ENCODE assay signal across 31 cellular contexts in the genomic region with DNA sequence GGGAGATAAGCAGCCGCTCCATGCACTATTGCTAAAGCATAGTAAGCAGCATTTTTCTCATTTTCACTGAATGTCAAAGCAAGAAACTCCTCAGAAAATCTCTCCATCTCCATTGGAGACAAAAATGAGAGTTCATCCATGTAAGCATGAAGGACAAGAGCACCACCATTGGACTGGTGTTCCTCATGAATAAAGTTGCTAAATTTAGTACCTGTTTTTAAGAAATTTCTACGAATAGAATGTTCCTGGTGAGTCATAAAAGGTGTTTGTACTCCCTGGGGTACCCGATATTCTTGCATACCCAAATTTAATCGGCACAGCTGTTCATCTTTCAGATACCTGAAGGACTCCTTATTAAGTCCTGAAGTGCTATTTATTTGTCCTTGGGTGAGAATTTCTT.
"Had no signal": no experiment of that assay in that cellular context is flagged by ENCODE, and none has a peak within 500 bp of the region (broad histone marks: within the 10 kb centered on the region; RNA-seq: fewer than 3 reads in every experiment).

No MANE protein-coding gene starts in this region.

- H3K9me3 ChIP-seq: esophagus squamous epithelium, pancreas, psoas muscle, sigmoid colon, thoracic aorta had no signal

- H3K4me3 ChIP-seq: esophagus squamous epithelium, pancreas, psoas muscle, sigmoid colon, thoracic aorta had no signal

- H3K4me3 Mint-ChIP-seq: activated naive CD8-positive, alpha-beta T cell treated with anti-CD3 and anti-CD28 coated beads, Interleukin-2, amount 10 ng/mL, durations not matched to agents 7 days and 5 days; activated T-cell treated with anti-CD3 and anti-CD28 coated beads, Interleukin-2, amount 50 U/mL, for 72 hours; dendritic cell treated with granulocyte-macrophage colony-stimulating factor and Interleukin-4, amounts not matched to agents 40 ng/mL and 50 ng/mL, for 4 days; endodermal cell; stimulated activated effector memory CD8-positive, alpha-beta T cell treated with anti-CD3 and anti-CD28 coated beads, Interleukin-12 subunit alpha, Interleukin-12 subunit beta, amount 100 ng/mL, for 72 hours; stimulated activated naive CD8-positive, alpha-beta T cell treated with anti-CD3 and anti-CD28 coated beads, Interleukin-15, Interleukin-2, amounts not matched to agents 100 ng/mL and 50 ng/mL, for 24 hours had no signal

- FAIRE-seq: astrocyte, keratinocyte, small intestine, urothelium cell line had no signal

- H3K27me3 ChIP-seq: brain microvascular endothelial cell, esophagus squamous epithelium, pancreas, sigmoid colon had no signal

- H3K27me3 Mint-ChIP-seq: activated naive CD8-positive, alpha-beta T cell treated with anti-CD3 and anti-CD28 coated beads, Interleukin-2, amount 10 ng/mL, durations not matched to agents 7 days and 5 days; dendritic cell treated with granulocyte-macrophage colony-stimulating factor and Interleukin-4, amounts not matched to agents 40 ng/mL and 50 ng/mL, for 4 days; stimulated activated naive CD8-positive, alpha-beta T cell treated with anti-CD3 and anti-CD28 coated beads, Interleukin-15, Interleukin-2, amounts not matched to agents 100 ng/mL and 50 ng/mL, for 24 hours had no signal

- H3K27ac ChIP-seq: brain microvascular endothelial cell, epithelial cell of prostate, esophagus squamous epithelium, pancreas, psoas muscle, sigmoid colon, thoracic aorta had no signal

- H3K27ac Mint-ChIP-seq: activated naive CD8-positive, alpha-beta T cell treated with anti-CD3 and anti-CD28 coated beads, Interleukin-2, amount 10 ng/mL, durations not matched to agents 7 days and 5 days; dendritic cell treated with granulocyte-macrophage colony-stimulating factor and Interleukin-4, amounts not matched to agents 40 ng/mL and 50 ng/mL, for 4 days; endodermal cell; stimulated activated effector memory CD8-positive, alpha-beta T cell treated with anti-CD3 and anti-CD28 coated beads, Interleukin-12 subunit alpha, Interleukin-12 subunit beta, amount 100 ng/mL, for 72 hours; stimulated activated naive CD8-positive, alpha-beta T cell treated with anti-CD3 and anti-CD28 coated beads, Interleukin-15, Interleukin-2, amounts not matched to agents 100 ng/mL and 50 ng/mL, for 24 hours had no signal

- DNase-seq: activated CD4-positive, alpha-beta T cell treated with anti-CD3 and anti-CD28 coated beads, Interleukin-2, amount 50 U/mL, for 1 hour; activated CD4-positive, CD25-positive, alpha-beta regulatory T cell treated with anti-CD3 and anti-CD28 coated beads, Interleukin-2, amount 50 U/mL, for 72 hours; activated effector memory CD4-positive, alpha-beta T cell treated with Interleukin-2 at 50 U/mL for 16 hours; activated naive CD4-positive, alpha-beta T cell treated with Interleukin-2 at 50 U/mL for 16 hours; activated naive CD8-positive, alpha-beta T cell treated with anti-CD3 and anti-CD28 coated beads, Interleukin-2, amount 10 ng/mL, durations not matched to agents 7 days and 5 days; activated T-cell treated with anti-CD3 and anti-CD28 coated beads for 4 hours; activated T-cell treated with anti-CD3 and anti-CD28 coated beads, Interleukin-2, amount 50 U/mL, for 72 hours; amniotic stem cell; brain microvascular endothelial cell; central memory CD4-positive, alpha-beta T cell; endodermal cell; esophagus squamous epithelium; foreskin melanocyte; glutamatergic neuron; left cardiac atrium; left ventricle myocardium superior; nucleus accumbens; pancreas; psoas muscle; sigmoid colon; small intestine; stimulated activated CD4-positive, alpha-beta T cell treated with anti-CD3 and anti-CD28 coated beads, Interleukin-4, amount 100 ng/mL, for 24 hours; T-helper 2 cell had no signal

- ATAC-seq: activated T-cell treated with anti-CD3 and anti-CD28 coated beads, Interleukin-2, amount 50 U/mL, for 72 hours; left cardiac atrium; left ventricle myocardium superior; pancreas; stimulated activated effector memory CD8-positive, alpha-beta T cell treated with anti-CD3 and anti-CD28 coated beads, Interleukin-12 subunit alpha, Interleukin-12 subunit beta, amount 100 ng/mL, for 72 hours had no signal

- H3K9me3 Mint-ChIP-seq: activated naive CD8-positive, alpha-beta T cell treated with anti-CD3 and anti-CD28 coated beads, Interleukin-2, amount 10 ng/mL, durations not matched to agents 7 days and 5 days; activated T-cell treated with anti-CD3 and anti-CD28 coated beads, Interleukin-2, amount 50 U/mL, for 72 hours; dendritic cell treated with granulocyte-macrophage colony-stimulating factor and Interleukin-4, amounts not matched to agents 40 ng/mL and 50 ng/mL, for 4 days; endodermal cell; stimulated activated effector memory CD8-positive, alpha-beta T cell treated with anti-CD3 and anti-CD28 coated beads, Interleukin-12 subunit alpha, Interleukin-12 subunit beta, amount 100 ng/mL, for 72 hours; stimulated activated naive CD8-positive, alpha-beta T cell treated with anti-CD3 and anti-CD28 coated beads, Interleukin-15, Interleukin-2, amounts not matched to agents 100 ng/mL and 50 ng/mL, for 24 hours had no signal
